In genomic region chr2:26685943-26686839, GRCh38 we compare ENCODE assay signal across 13 cellular contexts. TPM values are rescaled to one million over a fixed set of nuclear protein-coding genes. Genes with fewer than 3 reads are reported as not detected.
A peak's percentile ranks its signal among the peaks of the same experiment; 100 is the strongest.
DNase-seq lines count a peak whose midpoint lies in the region; ATAC-seq and TF ChIP-seq lines count a peak whose summit lies in the region.
"Had no signal": no experiment of that assay in that cellular context is flagged by ENCODE, and none has a peak within 500 bp of the region (broad histone marks: within the 10 kb centered on the region; RNA-seq: fewer than 3 reads in every experiment).

No MANE protein-coding gene starts in this region.

- CTCF ChIA-PET in activated naive CD4-positive, alpha-beta T cell treated with anti-CD3 and anti-CD28 coated beads, Interleukin-2, amount 10 ng/mL, durations not matched to agents 7 days and 5 days (lab: Charles Lee), result no interaction called here

- H3K9me3 Mint-ChIP-seq in activated naive CD4-positive, alpha-beta T cell treated with anti-CD3 and anti-CD28 coated beads, Interleukin-2, amount 10 ng/mL, durations not matched to agents 7 days and 5 days, result no peaks in the 10 kb centered on the region
- no peaks in the 10 kb centered on the region for H3K9me3 Mint-ChIP-seq in osteocyte (ENCODE audit: unreplicated experiment)

- H3K27me3 Mint-ChIP-seq in activated naive CD4-positive, alpha-beta T cell treated with anti-CD3 and anti-CD28 coated beads, Interleukin-2, amount 10 ng/mL, durations not matched to agents 7 days and 5 days, result peaks cover 58% of the 10 kb centered on the region
- H3K27me3 Mint-ChIP-seq in osteocyte (ENCODE audit: unreplicated experiment), result peaks cover 60% of the 10 kb centered on the region

- H3K4me1 Mint-ChIP-seq in activated naive CD4-positive, alpha-beta T cell treated with anti-CD3 and anti-CD28 coated beads, Interleukin-2, amount 10 ng/mL, durations not matched to agents 7 days and 5 days, result no peaks in the 10 kb centered on the region
- peaks cover 9% of the 10 kb centered on the region for H3K4me1 Mint-ChIP-seq in osteocyte (ENCODE audit: unreplicated experiment)

- no peak for TF ChIP-seq CTCF in upper lobe of right lung (IDR thresholded peaks at IDR 0.05)
- no peak for TF ChIP-seq CTCF in lower leg skin (IDR thresholded peaks at IDR 0.05)
- no peak for TF ChIP-seq CTCF in osteocyte (IDR thresholded peaks at IDR 0.05)

- no peaks in the 10 kb centered on the region for H3K9me3 ChIP-seq in upper lobe of right lung
- H3K9me3 ChIP-seq: thyroid gland had no signal

- peaks cover 3% of the 10 kb centered on the region for H3K4me1 ChIP-seq in upper lobe of right lung

- no peaks in the 10 kb centered on the region for H3K27me3 ChIP-seq in upper lobe of right lung
- H3K27me3 ChIP-seq: thyroid gland had no signal

- intact Hi-C loops in upper lobe of right lung (cut with DNase I), result no loop called here
- intact Hi-C loops in lower leg skin (cut with DNase I; ENCODE audit: low total_unique reads), result no loop called here

- no peak overlapping the region for H3K4me3 ChIP-seq in upper lobe of right lung
- no peak overlapping the region for H3K4me3 ChIP-seq in lower leg skin (ENCODE audit: low read depth, poor library complexity, severe bottlenecking)
- H3K4me3 ChIP-seq: thyroid gland had no signal

- peak; percentile 29 for ATAC-seq in upper lobe of right lung
- ATAC-seq: sciatic nerve had no signal

- H3K4me3 Mint-ChIP-seq in activated naive CD4-positive, alpha-beta T cell treated with anti-CD3 and anti-CD28 coated beads, Interleukin-2, amount 10 ng/mL, durations not matched to agents 7 days and 5 days, result no peak overlapping the region
- no peak overlapping the region for H3K4me3 Mint-ChIP-seq in osteocyte (ENCODE audit: unreplicated experiment)

- no peak overlapping the region for H3K27ac ChIP-seq in upper lobe of right lung
- H3K27ac ChIP-seq: thyroid gland had no signal

- DNase-seq in activated naive CD4-positive, alpha-beta T cell treated with anti-CD3 and anti-CD28 coated beads, Interleukin-2, amount 10 ng/mL, durations not matched to agents 7 days and 5 days, result peak; percentile 19
- no peak for DNase-seq in activated naive CD4-positive, alpha-beta T cell treated with anti-CD3 and anti-CD28 coated beads, Interleukin-2, amount 50 U/mL, for 16 hours
- DNase-seq in NCI-H774 (lab: John Stamatoyannopoulos, UW), result peak; percentile 83
- peak; percentile 22 for DNase-seq in kidney glomerular epithelial cell (lab: John Stamatoyannopoulos, UW)
- DNase-seq in upper lobe of right lung, result no peak
- no peak for DNase-seq in lower leg skin (ENCODE audit: low spot score in 2 of 2)
- DNase-seq in osteocyte (ENCODE audit: extremely low spot score, unreplicated experiment), result no peak
- DNase-seq in COLO829 (ENCODE audit: low spot score), result no peak
- DNase-seq: activated T-cell treated with anti-CD3 and anti-CD28 coated beads for 4 hours; effector CD4-positive, alpha-beta T cell had no signal

- 25 to 28% methylated on average over 16 to 17 of the region's 17 CpGs for WGBS in lower leg skin, 2 donors

- no peaks in the 10 kb centered on the region for H3K36me3 ChIP-seq in upper lobe of right lung
- H3K36me3 ChIP-seq: thyroid gland had no signal

- H3K36me3 Mint-ChIP-seq in activated naive CD4-positive, alpha-beta T cell treated with anti-CD3 and anti-CD28 coated beads, Interleukin-2, amount 10 ng/mL, durations not matched to agents 7 days and 5 days, result no peaks in the 10 kb centered on the region
- no peaks in the 10 kb centered on the region for H3K36me3 Mint-ChIP-seq in osteocyte (ENCODE audit: unreplicated experiment)

- H3K27ac Mint-ChIP-seq in activated naive CD4-positive, alpha-beta T cell treated with anti-CD3 and anti-CD28 coated beads, Interleukin-2, amount 10 ng/mL, durations not matched to agents 7 days and 5 days, result no peak overlapping the region
- no peak overlapping the region for H3K27ac Mint-ChIP-seq in osteocyte (ENCODE audit: unreplicated experiment)

- no peak for TF ChIP-seq POLR2A in lower leg skin (IDR thresholded peaks at IDR 0.05)

RNA-seq across cellular contexts. Expression of gene KCNK3, which starts 6.3 kb away (rescaled TPM):
- total RNA-seq in upper lobe of right lung, result 25.4 TPM
- total RNA-seq in lower leg skin, result 1 to 10 TPM in 1 of 4 donors, under 1 TPM in 2, not detected in 1; 0.42 to 3.1 (median 0.69) TPM
- 8.5 and 10.1 TPM in 2 replicates for total RNA-seq in osteocyte
- total RNA-seq: lung microvascular endothelial cell had no signal

RNA-seq across cellular contexts. Expression of gene CIB4, which starts 45.0 kb away (rescaled TPM):
- not detected for total RNA-seq in upper lobe of right lung
- not detected for total RNA-seq in lower leg skin
- total RNA-seq in osteocyte, result not detected in 2 replicates
- total RNA-seq: lung microvascular endothelial cell, sciatic nerve had no signal

Comparison
In these comparisons a context has a peak if more than half of its experiments do, and no peak if none do; other contexts are left out.
1. DNase-seq: peak in activated naive CD4-positive, alpha-beta T cell treated with anti-CD3 and anti-CD28 coated beads, Interleukin-2, amount 10 ng/mL, durations not matched to agents 7 days and 5 days (single experiment), NCI-H774 (single experiment) and kidney glomerular epithelial cell (single experiment); none in activated naive CD4-positive, alpha-beta T cell treated with anti-CD3 and anti-CD28 coated beads, Interleukin-2, amount 50 U/mL, for 16 hours (single experiment), upper lobe of right lung (single experiment), lower leg skin (0 of 2), osteocyte (single experiment) and COLO829 (single experiment).